15 cellular contexts compared by ENCODE assay signal in genomic region chr2:83103602-83104001, GRCh38.
DNase-seq lines count a peak whose midpoint lies in the region; ATAC-seq and TF ChIP-seq lines count a peak whose summit lies in the region.
"Had no signal": no experiment of that assay in that cellular context is flagged by ENCODE, and none has a peak within 500 bp of the region (broad histone marks: within the 10 kb centered on the region; RNA-seq: fewer than 3 reads in every experiment).

No MANE protein-coding gene starts in this region.

- peak overlapping the region; percentile 8 for H3K27ac ChIP-seq in left ventricle myocardium inferior (replicated peaks)
- H3K27ac ChIP-seq: thyroid gland had no signal

- H3K9me3 ChIP-seq in left ventricle myocardium inferior (replicated peaks) = peaks cover 10% of the 10 kb centered on the region
- H3K9me3 ChIP-seq: thyroid gland had no signal

- no peak for TF ChIP-seq CTCF in left ventricle myocardium inferior (IDR thresholded peaks at IDR 0.05; ENCODE audit: borderline replicate concordance)
- TF ChIP-seq CTCF in astrocyte of the cerebellum (IDR thresholded peaks at IDR 0.05; ENCODE audit: low read depth, low read length, missing control alignments) = no peak

- ATAC-seq in Right ventricle myocardium inferior (no peak), GM19452 (IDR thresholded peaks at IDR 0.05; ENCODE audit: unreplicated experiment) (no peak)
- no peak for ATAC-seq in activated CD4-positive, CD25-positive, alpha-beta regulatory T cell treated with anti-CD3 and anti-CD28 coated beads, Interleukin-2, amount 50 U/mL, for 24 hours
- ATAC-seq: sciatic nerve had no signal

- no peak for DNase-seq in left ventricle myocardium inferior
- no peak for DNase-seq in Right ventricle myocardium inferior (ENCODE audit: missing footprints)
- DNase-seq in astrocyte of the cerebellum (ENCODE audit: low read depth) = peak; percentile 60
- peak; percentile 70 for DNase-seq in glomerular endothelial cell (ENCODE audit: extremely low read depth, low read depth, low spot score)
- no peak for DNase-seq in SK-N-DZ (ENCODE audit: low spot score)
- no peak for DNase-seq in AML-193 (lab: John Stamatoyannopoulos, UW)
- DNase-seq: activated naive CD8-positive, alpha-beta T cell treated with anti-CD3 and anti-CD28 coated beads for 36 hours; effector CD4-positive, alpha-beta T cell; NCI-H2171 treated with DMSO at 0.1 percent for 48 hours; OCI-M1; T-helper 9 cell; thyroid gland had no signal

- no peaks in the 10 kb centered on the region for H3K36me3 ChIP-seq in left ventricle myocardium inferior
- H3K36me3 ChIP-seq: thyroid gland had no signal

- intact Hi-C loops in left ventricle myocardium inferior (cut with micrococcal nuclease) (no loop called here), Right ventricle myocardium inferior (cut with DNase I) (no loop called here)

- in situ Hi-C loops in astrocyte of the cerebellum (cut with HindIII; ENCODE audit: low sequenced_read_pairs) = no loop called here

- H3K4me3 ChIP-seq in left ventricle myocardium inferior (no peak overlapping the region), astrocyte of the cerebellum (ENCODE audit: low read depth, low read length) (no peak overlapping the region)
- H3K4me3 ChIP-seq: thyroid gland had no signal

- H3K4me1 ChIP-seq in left ventricle myocardium inferior = peaks cover 12% of the 10 kb centered on the region
- H3K4me1 ChIP-seq: thyroid gland had no signal

- H3K27me3 ChIP-seq in left ventricle myocardium inferior (ENCODE audit: low read depth) = no peaks in the 10 kb centered on the region
- H3K27me3 ChIP-seq: thyroid gland had no signal

Comparison
In these comparisons a context has a peak if more than half of its experiments do, and no peak if none do; other contexts are left out.
1. DNase-seq: peak in astrocyte of the cerebellum (single experiment) and glomerular endothelial cell (single experiment); none in left ventricle myocardium inferior (single experiment), Right ventricle myocardium inferior (single experiment), SK-N-DZ (single experiment) and AML-193 (0 of 2).